ENCODE assay signal across 11 cellular contexts in the genomic region with DNA sequence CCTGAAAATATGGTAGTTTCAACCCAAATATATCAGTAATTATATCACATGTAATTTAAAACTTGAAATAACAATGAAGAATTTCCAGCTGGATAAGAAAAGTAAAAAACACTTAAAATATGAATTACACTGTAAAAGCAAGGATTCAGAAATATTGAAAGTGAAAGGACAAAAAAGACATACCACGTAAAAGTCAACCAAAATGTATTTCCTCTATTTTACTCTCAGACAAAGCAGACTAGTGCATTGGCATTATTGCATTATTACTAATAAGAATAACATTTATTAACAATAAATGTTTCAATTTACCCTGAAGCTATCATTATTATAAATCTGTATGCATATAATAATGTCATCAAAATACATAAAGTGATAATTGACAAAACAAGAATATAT.
DNase-seq lines count a peak whose midpoint lies in the region; ATAC-seq, FAIRE-seq and TF ChIP-seq lines count a peak whose summit lies in the region.
"Had no signal": no experiment of that assay in that cellular context is flagged by ENCODE, and none has a peak within 500 bp of the region (broad histone marks: within the 10 kb centered on the region; RNA-seq: fewer than 3 reads in every experiment).

No MANE protein-coding gene starts in this region.

- peaks cover 27% of the 10 kb centered on the region for H3K4me1 Mint-ChIP-seq in activated T-helper 2 cell treated with anti-CD3 and anti-CD28 coated beads, Interferon-gamma antibody, Interleukin-2, Interleukin-4, amounts not matched to agents 10 μg/mL and 5 μg/mL and 100 μg/mL, durations not matched to agents 14 hours and 24 hours and 36 hours (ENCODE audit: low read depth)
- H3K4me1 Mint-ChIP-seq: neural crest cell had no signal

- peak; percentile 69 for FAIRE-seq in GM12892 (lab: Jason Lieb, UNC)

- in situ Hi-C loops in GM13976 (cut with MboI; ENCODE audit: low sequenced_read_pairs, unreplicated experiment): no loop called here

- TF ChIP-seq POLR2A in GM12892 (IDR thresholded peaks at IDR 0.05; ENCODE audit: low read depth, low read length): no peak

- H3K27ac Mint-ChIP-seq in activated T-helper 2 cell treated with anti-CD3 and anti-CD28 coated beads, Interferon-gamma antibody, Interleukin-2, Interleukin-4, amounts not matched to agents 10 μg/mL and 5 μg/mL and 100 μg/mL, durations not matched to agents 14 hours and 24 hours and 36 hours: peak overlapping the region; percentile 4

- H3K36me3 Mint-ChIP-seq in activated T-helper 2 cell treated with anti-CD3 and anti-CD28 coated beads, Interferon-gamma antibody, Interleukin-2, Interleukin-4, amounts not matched to agents 10 μg/mL and 5 μg/mL and 100 μg/mL, durations not matched to agents 14 hours and 24 hours and 36 hours (ENCODE audit: low read depth): no peaks in the 10 kb centered on the region

- H3K27me3 Mint-ChIP-seq in activated T-helper 2 cell treated with anti-CD3 and anti-CD28 coated beads, Interferon-gamma antibody, Interleukin-2, Interleukin-4, amounts not matched to agents 10 μg/mL and 5 μg/mL and 100 μg/mL, durations not matched to agents 14 hours and 24 hours and 36 hours (ENCODE audit: low read depth): peaks cover 18% of the 10 kb centered on the region

- intact Hi-C loops in activated T-helper 2 cell treated with anti-CD3 and anti-CD28 coated beads, Interferon-gamma antibody, Interleukin-2, Interleukin-4, amounts not matched to agents 10 μg/mL and 5 μg/mL and 100 μg/mL, durations not matched to agents 14 hours and 24 hours and 36 hours (cut with micrococcal nuclease): loop anchor here (1.0 kb wide), 1 partner anchor 23 kb away; no protein-coding TSS in a partner anchor

- DNase-seq in GM12892 (ENCODE audit: insufficient read length) (no peak), COLO668 (lab: John Stamatoyannopoulos, UW; ENCODE audit: unreplicated experiment) (no peak), AML-193 (lab: John Stamatoyannopoulos, UW) (no peak), GM13976 (ENCODE audit: low spot score) (no peak)
- DNase-seq in activated T-helper 2 cell treated with anti-CD3 and anti-CD28 coated beads, Interferon-gamma antibody, Interleukin-2, Interleukin-4, amounts not matched to agents 10 μg/mL and 5 μg/mL and 100 μg/mL, durations not matched to agents 14 hours and 24 hours and 36 hours (ENCODE audit: low spot score): no peak
- DNase-seq: left ventricle myocardium inferior, NCI-H345, thyroid gland had no signal

- H3K9me3 Mint-ChIP-seq in activated T-helper 2 cell treated with anti-CD3 and anti-CD28 coated beads, Interferon-gamma antibody, Interleukin-2, Interleukin-4, amounts not matched to agents 10 μg/mL and 5 μg/mL and 100 μg/mL, durations not matched to agents 14 hours and 24 hours and 36 hours: peaks cover 12% of the 10 kb centered on the region
- H3K9me3 Mint-ChIP-seq: neural crest cell had no signal

- TF ChIP-seq CTCF in GM13976 (IDR thresholded peaks at IDR 0.05; ENCODE audit: borderline replicate concordance, control extremely low read depth, extremely low read depth, insufficient read depth, missing control alignments): no peak

- H3K4me3 Mint-ChIP-seq in activated T-helper 2 cell treated with anti-CD3 and anti-CD28 coated beads, Interferon-gamma antibody, Interleukin-2, Interleukin-4, amounts not matched to agents 10 μg/mL and 5 μg/mL and 100 μg/mL, durations not matched to agents 14 hours and 24 hours and 36 hours (ENCODE audit: low read depth): no peak overlapping the region
- H3K4me3 Mint-ChIP-seq: neural crest cell had no signal

- ATAC-seq in GM19395 (IDR thresholded peaks at IDR 0.05; ENCODE audit: unreplicated experiment) (peak; percentile 67), HG03108 (IDR thresholded peaks at IDR 0.05; ENCODE audit: unreplicated experiment) (peak; percentile 37)
